Comparison of ENCODE assay signal across 1 cellular context in genomic region chr18:9334351-9335254, GRCh38.
A peak's percentile ranks its signal among the peaks of the same experiment; 100 is the strongest.
TF ChIP-seq lines count a peak whose summit lies in the region.

TWSG1 (plus strand) TSS chr18:9334773; CDS start chr18:9337230, 2,457 bp downstream.

TF ChIP-seq in K562, 482 proteins besides CTCF, POLR2A, EP300 and RAD21 (continued from another document and continues in another):
- TF ChIP-seq HES1 (IDR thresholded peaks at IDR 0.05; ENCODE audit: low read depth) (no peak), NFATC3 (IDR thresholded peaks at IDR 0.05) (peak; percentile 90; the same call in 1 of the 2 replicates), GTF2A2 (tag; IDR thresholded peaks at IDR 0.05) (0 out of 2 replicates have a peak, but pooled peaks have one; percentile 59), CCNT2 (IDR thresholded peaks at IDR 0.05; ENCODE audit: borderline replicate concordance, extremely low read depth, insufficient read length, low read depth, low read length) (peak; percentile 41), ZBTB8A (IDR thresholded peaks at IDR 0.05; ENCODE audit: partially characterized antibody) (no peak), RBM22 (IDR thresholded peaks at IDR 0.05; ENCODE audit: low read depth, low read length, poor library complexity, severe bottlenecking) (peak; percentile 63), L3MBTL2 (IDR thresholded peaks at IDR 0.05) (peak; percentile 66), TAF1 (IDR thresholded peaks at IDR 0.05; ENCODE audit: control insufficient read depth, extremely low read depth, insufficient read depth, low read length, severe bottlenecking) (peak; percentile 59), SREBF1 (IDR thresholded peaks at IDR 0.05; ENCODE audit: borderline replicate concordance, low read depth, low read length) (no peak), MAZ (CRISPR knock-in tag; conservative IDR thresholded peaks at IDR 0.05 in 1 of 2, IDR thresholded peaks at IDR 0.05 in 1 of 2) (peak; percentile 83 to 91), EGR1 (conservative IDR thresholded peaks at IDR 0.05) (peak; percentile 89), RB1 (IDR thresholded peaks at IDR 0.05; ENCODE audit: low read depth) (peak; percentile 71), ETV6 (IDR thresholded peaks at IDR 0.05; ENCODE audit: borderline replicate concordance in 1 of 2, low read depth in 2 of 2, low read length in 1 of 2) (0 out of 4 replicates have a peak, but pooled peaks of 1 of the 2 experiments have one; percentile 55), ETV6 (CRISPR knock-in tag; IDR thresholded peaks at IDR 0.05; ENCODE audit: borderline replicate concordance) (no peak), ID3 (CRISPR knock-in tag; IDR thresholded peaks at IDR 0.05) (no peak), ID3 (tag; IDR thresholded peaks at IDR 0.05) (peak; percentile 62), SAFB (IDR thresholded peaks at IDR 0.05; ENCODE audit: borderline replicate concordance, low read depth, low read length) (0 out of 2 replicates have a peak, but pooled peaks have one; percentile 36), HNRNPLL (IDR thresholded peaks at IDR 0.05; ENCODE audit: low read depth, low read length, poor library complexity, severe bottlenecking) (peak; percentile 33), RBBP5 (IDR thresholded peaks at IDR 0.05; ENCODE audit: borderline replicate concordance, insufficient read depth, low read length, poor library complexity, severe bottlenecking) (peak; percentile 93), MXI1 (IDR thresholded peaks at IDR 0.05; ENCODE audit: low read depth, low read length) (0 out of 2 replicates have a peak, but pooled peaks have one; percentile 38), ATF1 (CRISPR knock-in tag; IDR thresholded peaks at IDR 0.05) (no peak), ATF1 (tag; IDR thresholded peaks at IDR 0.05) (peak; percentile 44), HDAC1 (IDR thresholded peaks at IDR 0.05) (peak in 1 of 2 experiments; percentile 34; a peak in 1 of 4 replicates), DACH1 (IDR thresholded peaks at IDR 0.05; ENCODE audit: partially characterized antibody) (peak; percentile 29), SUPT5H (IDR thresholded peaks at IDR 0.05) (0 out of 2 replicates have a peak, but pooled peaks have one; percentile 29), ILF3 (IDR thresholded peaks at IDR 0.05; ENCODE audit: borderline replicate concordance) (peak; percentile 82; the same call in 1 of the 2 replicates), GATAD2A (IDR thresholded peaks at IDR 0.05) (peak; percentile 25; the same call in 1 of the 2 replicates), ZFP91 (CRISPR knock-in tag; IDR thresholded peaks at IDR 0.05) (peak; percentile 90), PHF8 (IDR thresholded peaks at IDR 0.05; ENCODE audit: borderline replicate concordance, low read length) (peak; percentile 87; the same call in 1 of the 2 replicates), CREM (IDR thresholded peaks at IDR 0.05; ENCODE audit: low read depth) (peak; percentile 46; the same call in 1 of the 2 replicates), KDM2B (CRISPR knock-in tag; IDR thresholded peaks at IDR 0.05) (0 out of 2 replicates have a peak, but pooled peaks have one; percentile 73), ZNF609 (CRISPR knock-in tag; IDR thresholded peaks at IDR 0.05; ENCODE audit: borderline replicate concordance) (no peak), STAG1 (CRISPR knock-in tag; IDR thresholded peaks at IDR 0.05; ENCODE audit: borderline replicate concordance) (peak; percentile 41), CBFA2T3 (IDR thresholded peaks at IDR 0.05) (no peak), CBX2 (IDR thresholded peaks at IDR 0.05; ENCODE audit: insufficient read depth, low read length, poor library complexity, severe bottlenecking) (no peak), SREBF2 (CRISPR knock-in tag; IDR thresholded peaks at IDR 0.05) (no peak), POLR2G (IDR thresholded peaks at IDR 0.05; ENCODE audit: low read depth, low read length) (peak; percentile 90), MYNN (IDR thresholded peaks at IDR 0.05) (0 out of 2 replicates have a peak, but pooled peaks have one; percentile 16), MYNN (CRISPR knock-in tag; IDR thresholded peaks at IDR 0.05) (no peak), ZNF263 (CRISPR knock-in tag; IDR thresholded peaks at IDR 0.05; ENCODE audit: borderline replicate concordance) (peak; percentile 39; the same call in 1 of the 2 replicates)
- TF ChIP-seq, protein P1, sequence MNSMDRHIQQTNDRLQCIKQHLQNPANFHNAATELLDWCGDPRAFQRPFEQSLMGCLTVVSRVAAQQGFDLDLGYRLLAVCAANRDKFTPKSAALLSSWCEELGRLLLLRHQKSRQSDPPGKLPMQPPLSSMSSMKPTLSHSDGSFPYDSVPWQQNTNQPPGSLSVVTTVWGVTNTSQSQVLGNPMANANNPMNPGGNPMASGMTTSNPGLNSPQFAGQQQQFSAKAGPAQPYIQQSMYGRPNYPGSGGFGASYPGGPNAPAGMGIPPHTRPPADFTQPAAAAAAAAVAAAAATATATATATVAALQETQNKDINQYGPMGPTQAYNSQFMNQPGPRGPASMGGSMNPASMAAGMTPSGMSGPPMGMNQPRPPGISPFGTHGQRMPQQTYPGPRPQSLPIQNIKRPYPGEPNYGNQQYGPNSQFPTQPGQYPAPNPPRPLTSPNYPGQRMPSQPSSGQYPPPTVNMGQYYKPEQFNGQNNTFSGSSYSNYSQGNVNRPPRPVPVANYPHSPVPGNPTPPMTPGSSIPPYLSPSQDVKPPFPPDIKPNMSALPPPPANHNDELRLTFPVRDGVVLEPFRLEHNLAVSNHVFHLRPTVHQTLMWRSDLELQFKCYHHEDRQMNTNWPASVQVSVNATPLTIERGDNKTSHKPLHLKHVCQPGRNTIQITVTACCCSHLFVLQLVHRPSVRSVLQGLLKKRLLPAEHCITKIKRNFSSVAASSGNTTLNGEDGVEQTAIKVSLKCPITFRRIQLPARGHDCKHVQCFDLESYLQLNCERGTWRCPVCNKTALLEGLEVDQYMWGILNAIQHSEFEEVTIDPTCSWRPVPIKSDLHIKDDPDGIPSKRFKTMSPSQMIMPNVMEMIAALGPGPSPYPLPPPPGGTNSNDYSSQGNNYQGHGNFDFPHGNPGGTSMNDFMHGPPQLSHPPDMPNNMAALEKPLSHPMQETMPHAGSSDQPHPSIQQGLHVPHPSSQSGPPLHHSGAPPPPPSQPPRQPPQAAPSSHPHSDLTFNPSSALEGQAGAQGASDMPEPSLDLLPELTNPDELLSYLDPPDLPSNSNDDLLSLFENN (IDR thresholded peaks at IDR 0.05; ENCODE audit: low read depth in 2 of 2, low read length in 2 of 2) = 0 out of 4 replicates have a peak, but pooled peaks of 1 of the 2 experiments have one; percentile 12
- TF ChIP-seq, protein P2, sequence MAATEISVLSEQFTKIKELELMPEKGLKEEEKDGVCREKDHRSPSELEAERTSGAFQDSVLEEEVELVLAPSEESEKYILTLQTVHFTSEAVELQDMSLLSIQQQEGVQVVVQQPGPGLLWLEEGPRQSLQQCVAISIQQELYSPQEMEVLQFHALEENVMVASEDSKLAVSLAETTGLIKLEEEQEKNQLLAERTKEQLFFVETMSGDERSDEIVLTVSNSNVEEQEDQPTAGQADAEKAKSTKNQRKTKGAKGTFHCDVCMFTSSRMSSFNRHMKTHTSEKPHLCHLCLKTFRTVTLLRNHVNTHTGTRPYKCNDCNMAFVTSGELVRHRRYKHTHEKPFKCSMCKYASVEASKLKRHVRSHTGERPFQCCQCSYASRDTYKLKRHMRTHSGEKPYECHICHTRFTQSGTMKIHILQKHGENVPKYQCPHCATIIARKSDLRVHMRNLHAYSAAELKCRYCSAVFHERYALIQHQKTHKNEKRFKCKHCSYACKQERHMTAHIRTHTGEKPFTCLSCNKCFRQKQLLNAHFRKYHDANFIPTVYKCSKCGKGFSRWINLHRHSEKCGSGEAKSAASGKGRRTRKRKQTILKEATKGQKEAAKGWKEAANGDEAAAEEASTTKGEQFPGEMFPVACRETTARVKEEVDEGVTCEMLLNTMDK (IDR thresholded peaks at IDR 0.05; ENCODE audit: borderline replicate concordance, insufficient read depth, low read depth, low read length, poor library complexity, severe bottlenecking) = peak; percentile 95
- TF ChIP-seq, protein P3, sequence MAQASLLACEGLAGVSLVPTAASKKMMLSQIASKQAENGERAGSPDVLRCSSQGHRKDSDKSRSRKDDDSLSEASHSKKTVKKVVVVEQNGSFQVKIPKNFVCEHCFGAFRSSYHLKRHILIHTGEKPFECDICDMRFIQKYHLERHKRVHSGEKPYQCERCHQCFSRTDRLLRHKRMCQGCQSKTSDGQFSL (CRISPR knock-in tag; IDR thresholded peaks at IDR 0.05) = peak; percentile 68; the same call in 1 of the 2 replicates
- TF ChIP-seq, protein P3 (tag; IDR thresholded peaks at IDR 0.05) = peak in 1 of 2 experiments; percentile 76; a peak in 2 of 4 replicates
- TF ChIP-seq, protein P4, sequence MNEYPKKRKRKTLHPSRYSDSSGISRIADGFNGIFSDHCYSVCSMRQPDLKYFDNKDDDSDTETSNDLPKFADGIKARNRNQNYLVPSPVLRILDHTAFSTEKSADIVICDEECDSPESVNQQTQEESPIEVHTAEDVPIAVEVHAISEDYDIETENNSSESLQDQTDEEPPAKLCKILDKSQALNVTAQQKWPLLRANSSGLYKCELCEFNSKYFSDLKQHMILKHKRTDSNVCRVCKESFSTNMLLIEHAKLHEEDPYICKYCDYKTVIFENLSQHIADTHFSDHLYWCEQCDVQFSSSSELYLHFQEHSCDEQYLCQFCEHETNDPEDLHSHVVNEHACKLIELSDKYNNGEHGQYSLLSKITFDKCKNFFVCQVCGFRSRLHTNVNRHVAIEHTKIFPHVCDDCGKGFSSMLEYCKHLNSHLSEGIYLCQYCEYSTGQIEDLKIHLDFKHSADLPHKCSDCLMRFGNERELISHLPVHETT (CRISPR knock-in tag; conservative IDR thresholded peaks at IDR 0.05 in 1 of 2, IDR thresholded peaks at IDR 0.05 in 1 of 2) = peak in 1 of 2 experiments; percentile 60; a peak in 1 of 4 replicates
- TF ChIP-seq, protein P5, sequence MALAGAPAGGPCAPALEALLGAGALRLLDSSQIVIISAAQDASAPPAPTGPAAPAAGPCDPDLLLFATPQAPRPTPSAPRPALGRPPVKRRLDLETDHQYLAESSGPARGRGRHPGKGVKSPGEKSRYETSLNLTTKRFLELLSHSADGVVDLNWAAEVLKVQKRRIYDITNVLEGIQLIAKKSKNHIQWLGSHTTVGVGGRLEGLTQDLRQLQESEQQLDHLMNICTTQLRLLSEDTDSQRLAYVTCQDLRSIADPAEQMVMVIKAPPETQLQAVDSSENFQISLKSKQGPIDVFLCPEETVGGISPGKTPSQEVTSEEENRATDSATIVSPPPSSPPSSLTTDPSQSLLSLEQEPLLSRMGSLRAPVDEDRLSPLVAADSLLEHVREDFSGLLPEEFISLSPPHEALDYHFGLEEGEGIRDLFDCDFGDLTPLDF (CRISPR knock-in tag; IDR thresholded peaks at IDR 0.05) = peak; percentile 49; the same call in 1 of the 2 replicates
